ENCODE assay signal across 23 cellular contexts in the genomic region with DNA sequence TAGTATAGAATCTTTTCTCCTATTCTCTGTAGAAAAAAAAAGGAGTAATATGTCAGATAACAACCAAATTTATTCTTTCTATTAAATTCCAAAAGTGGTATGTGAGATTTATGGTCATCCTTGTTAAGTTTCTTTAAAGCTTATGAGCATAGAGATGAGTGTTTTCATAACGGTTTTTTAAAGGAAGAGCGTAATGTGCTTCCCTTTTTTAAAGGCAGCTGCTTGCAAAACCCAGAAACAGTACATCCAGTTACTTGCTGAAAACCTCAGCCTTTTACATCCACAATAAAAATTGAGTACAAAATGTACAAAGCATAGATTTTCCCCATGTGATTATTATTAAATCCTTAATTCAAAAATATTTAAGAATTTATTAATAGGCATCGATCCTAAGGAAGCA. TPM values are rescaled to one million over a fixed set of nuclear protein-coding genes. Genes with fewer than 3 reads are reported as not detected.
DNase-seq lines count a peak whose midpoint lies in the region; ATAC-seq, FAIRE-seq and TF ChIP-seq lines count a peak whose summit lies in the region.
"Had no signal": no experiment of that assay in that cellular context is flagged by ENCODE, and none has a peak within 500 bp of the region (broad histone marks: within the 10 kb centered on the region; RNA-seq: fewer than 3 reads in every experiment).

No MANE protein-coding gene starts in this region.

- H3K36me3 ChIP-seq in right lobe of liver: no peaks in the 10 kb centered on the region
- H3K36me3 ChIP-seq in HepG2 (replicated peaks in 1 of 2; ENCODE audit: control insufficient read depth in 1 of 2, insufficient read depth in 2 of 2, low read length in 2 of 2): no peaks in the 10 kb centered on the region
- H3K36me3 ChIP-seq in OCI-LY7 (ENCODE audit: insufficient read depth, low read length): no peaks in the 10 kb centered on the region
- no peaks in the 10 kb centered on the region for H3K36me3 ChIP-seq in lower lobe of right lung
- no peaks in the 10 kb centered on the region for H3K36me3 ChIP-seq in breast epithelium

- POLR2A ChIA-PET in HepG2 (lab: Yijun Ruan, JAX) (no interaction called here), OCI-LY7 (lab: Charles Lee) (interaction anchor here (0.6 kb wide), 1 partner anchor 10 kb away, joined by 3 read pairs; no protein-coding TSS in a partner anchor)

- H2AFZ ChIP-seq in HepG2 (ENCODE audit: low read length): no peak overlapping the region
- H2AFZ ChIP-seq in OCI-LY7 (ENCODE audit: low read length): peak overlapping the region; percentile 20; the same call in 1 of the 2 replicates

- in situ Hi-C loops in HepG2 (cut with HindIII; ENCODE audit: extremely low pct_ligation_motif_present, low pct_unique_long_range_greater_than_20kb): no loop called here

- 55% methylated on average over 3 of the region's 3 CpGs for WGBS in right lobe of liver (ENCODE audit: insufficient coverage, low coverage, low lambda C conversion rate, missing lambda C conversion rate)
- WGBS in HepG2 (ENCODE audit: low lambda C conversion rate): 19% methylated on average over 3 of the region's 3 CpGs

- TF ChIP-seq EP300 in HepG2 (IDR thresholded peaks at IDR 0.05; ENCODE audit: low read depth in 2 of 2, low read length in 2 of 2) (no peak), HepG2 (CRISPR knock-in tag; IDR thresholded peaks at IDR 0.05; ENCODE audit: borderline replicate concordance) (no peak)

- DNase-seq in right lobe of liver (no peak), HepG2 (ENCODE audit: low spot score) (no peak), OCI-LY7 (ENCODE audit: low spot score) (no peak), lower lobe of right lung (no peak), epidermal melanocyte (ENCODE audit: insufficient read length, low spot score) (no peak), breast epithelium (ENCODE audit: low spot score in 2 of 2) (no peak), DMS53 (lab: John Stamatoyannopoulos, UW) (no peak)
- DNase-seq: ACHN; activated CD4-positive, alpha-beta T cell treated with anti-CD3 and anti-CD28 coated beads for 36 hours; activated CD8-positive, alpha-beta memory T cell treated with anti-CD3 and anti-CD28 coated beads, Interleukin-2, amount 50 U/mL, for 4 hours; activated gamma-delta T cell; amniotic stem cell; CD4-positive, alpha-beta memory T cell; DMS79 treated with DMSO at 0.1 percent for 48 hours; effector memory CD4-positive, alpha-beta T cell; islet precursor cell; mesendoderm; NCI-H2029 treated with DMSO at 0.1 percent for 48 hours; NCI-H446; SHP77; stimulated activated CD4-positive, alpha-beta T cell treated with anti-CD3 and anti-CD28 coated beads, Interleukin-12 subunit alpha, Interleukin-12 subunit beta, amount 100 ng/mL, for 4 hours had no signal

- no peak for FAIRE-seq in HepG2 (lab: Jason Lieb, UNC)

- H3K27me3 ChIP-seq in right lobe of liver (no peaks in the 10 kb centered on the region), HepG2 (ENCODE audit: control insufficient read depth in 1 of 2, insufficient read depth in 2 of 2, low read length in 2 of 2) (no peaks in the 10 kb centered on the region), lower lobe of right lung (ENCODE audit: low read depth) (no peaks in the 10 kb centered on the region), breast epithelium (peaks cover 0 to 3% of the 10 kb centered on the region in 2 donors)

- TF ChIP-seq POLR2A in right lobe of liver (IDR thresholded peaks at IDR 0.05): peak; percentile 27
- TF ChIP-seq POLR2A in HepG2 (IDR thresholded peaks at IDR 0.05; ENCODE audit: insufficient read depth in 1 of 2, low read depth in 2 of 2, low read length in 2 of 2): no peak
- TF ChIP-seq POLR2A in breast epithelium (IDR thresholded peaks at IDR 0.05): no peak

- H3K4me3 ChIP-seq in right lobe of liver: no peak overlapping the region
- no peak overlapping the region for H3K4me3 ChIP-seq in HepG2 (replicated peaks in 1 of 3; ENCODE audit: insufficient read depth in 1 of 3, low read depth in 2 of 3, low read length in 3 of 3)
- no peak overlapping the region for H3K4me3 ChIP-seq in OCI-LY7 (ENCODE audit: low read depth, low read length, poor library complexity, severe bottlenecking)
- no peak overlapping the region for H3K4me3 ChIP-seq in lower lobe of right lung
- H3K4me3 ChIP-seq in breast epithelium: no peak overlapping the region

- H3K4me2 ChIP-seq in HepG2 (ENCODE audit: low read depth, low read length) (no peak overlapping the region), OCI-LY7 (ENCODE audit: low read length) (no peak overlapping the region)

- intact Hi-C loops in right lobe of liver (cut with DNase I) (no loop called here), HepG2 (cut with micrococcal nuclease; ENCODE audit: unreplicated experiment) (no loop called here), OCI-LY7 (cut with micrococcal nuclease; ENCODE audit: unreplicated experiment) (no loop called here), lower lobe of right lung (cut with DNase I) (no loop called here), breast epithelium (cut with DNase I; ENCODE audit: low total_unique reads) (no loop called here)

- H3K9ac ChIP-seq in HepG2 (ENCODE audit: insufficient read depth, low read depth, low read length): no peak overlapping the region

- BruUV-seq in HepG2 (replicated peaks; lab: Mats Ljungman, UMichigan): no TSS peak
- BruUV-seq in OCI-LY7 (replicated peaks; lab: Mats Ljungman, UMichigan): no TSS peak

- H3K27ac ChIP-seq in right lobe of liver (no peak overlapping the region), HepG2 (ENCODE audit: extremely low read length, insufficient read depth, low read length) (no peak overlapping the region), OCI-LY7 (ENCODE audit: low read depth, low read length, poor library complexity, severe bottlenecking) (no peak overlapping the region), lower lobe of right lung (peak overlapping the region; percentile 54), breast epithelium (no peak overlapping the region)

- H4K20me1 ChIP-seq in HepG2 (ENCODE audit: insufficient read depth, low read length): no peaks in the 10 kb centered on the region
- H4K20me1 ChIP-seq in OCI-LY7 (ENCODE audit: insufficient read depth, low read length): no peaks in the 10 kb centered on the region

- no peaks in the 10 kb centered on the region for H3K4me1 ChIP-seq in right lobe of liver
- no peaks in the 10 kb centered on the region for H3K4me1 ChIP-seq in HepG2 (ENCODE audit: insufficient read depth, low read length)
- no peaks in the 10 kb centered on the region for H3K4me1 ChIP-seq in OCI-LY7 (ENCODE audit: insufficient read depth, low read length, poor library complexity, severe bottlenecking)
- no peaks in the 10 kb centered on the region for H3K4me1 ChIP-seq in lower lobe of right lung
- no peaks in the 10 kb centered on the region for H3K4me1 ChIP-seq in breast epithelium

- H3K79me2 ChIP-seq in HepG2 (ENCODE audit: insufficient read depth, low read length): no peaks in the 10 kb centered on the region
- H3K79me2 ChIP-seq in OCI-LY7 (ENCODE audit: insufficient read depth, low read depth, low read length): no peaks in the 10 kb centered on the region

- no peak for TF ChIP-seq CTCF in right lobe of liver (IDR thresholded peaks at IDR 0.05)
- TF ChIP-seq CTCF in HepG2 (CRISPR knock-in tag; IDR thresholded peaks at IDR 0.05): no peak
- TF ChIP-seq CTCF in OCI-LY7 (conservative IDR thresholded peaks at IDR 0.05; ENCODE audit: low read length): no peak
- no peak for TF ChIP-seq CTCF in lower lobe of right lung (IDR thresholded peaks at IDR 0.05)
- TF ChIP-seq CTCF in breast epithelium (IDR thresholded peaks at IDR 0.05): no peak

- no peaks in the 10 kb centered on the region for H3K9me2 ChIP-seq in OCI-LY7 (ENCODE audit: insufficient read depth, low read length)

- TF ChIP-seq RAD21 in HepG2 (CRISPR knock-in tag; IDR thresholded peaks at IDR 0.05): no peak

- peaks cover 0 to 2% (median 0%) of the 10 kb centered on the region in 4 donors for H3K9me3 ChIP-seq in right lobe of liver
- no peaks in the 10 kb centered on the region for H3K9me3 ChIP-seq in HepG2 (ENCODE audit: low read length)
- no peaks in the 10 kb centered on the region for H3K9me3 ChIP-seq in OCI-LY7 (ENCODE audit: low read length)
- no peaks in the 10 kb centered on the region for H3K9me3 ChIP-seq in lower lobe of right lung
- no peaks in the 10 kb centered on the region for H3K9me3 ChIP-seq in breast epithelium

- CTCF ChIA-PET in HepG2 (lab: Yijun Ruan, JAX; ENCODE audit: low intra/inter-chr PET ratio, low total read pairs): no interaction called here
- CTCF ChIA-PET in OCI-LY7 (lab: Charles Lee; ENCODE audit: unreplicated experiment): no interaction called here

- ATAC-seq in right lobe of liver: peak in 1 of 4 donors; percentile 33
- ATAC-seq in HepG2: no peak
- ATAC-seq in lower lobe of right lung: peak; percentile 46 to 61
- ATAC-seq in HG02759 (IDR thresholded peaks at IDR 0.05; ENCODE audit: unreplicated experiment): no peak
- ATAC-seq: activated CD4-positive, alpha-beta T cell treated with anti-CD3 and anti-CD28 coated beads for 36 hours had no signal

RNA-seq across cellular contexts. Expression of gene CD163, which starts 53.6 kb away (rescaled TPM):
- total RNA-seq in right lobe of liver (100 to 1,000 TPM in 1 of 6 experiments, 10 to 100 TPM in 5; 47.4 to 120 (median 67.3) TPM), HepG2 (2016; rRNA removed; fragmentation: Illumina TruSeq; extraction: Trizol) (not detected in 2 replicates), OCI-LY7 (2022) (not detected in 2 replicates), lower lobe of right lung (525 TPM), breast epithelium (100 to 1,000 TPM in 2 of 3 donors, 10 to 100 TPM in 1; 98.6 to 848 (median 125) TPM)
- not detected in 2 replicates for total RNA-seq in HepG2 (2016; cell fraction: cytosol; rRNA removed; fragmentation: Illumina TruSeq; extraction: Trizol; ENCODE audit: low read depth)
- total RNA-seq in HepG2 (2016; cell fraction: insoluble cytoplasmic fraction; rRNA removed; fragmentation: Illumina TruSeq; extraction: Trizol): not detected in 2 replicates
- not detected in 2 replicates for total RNA-seq in HepG2 (2016; cell fraction: membrane; rRNA removed; fragmentation: Illumina TruSeq; extraction: Trizol)
- not detected in 2 replicates for total RNA-seq in HepG2 (2016; cell fraction: nucleus; rRNA removed; fragmentation: Illumina TruSeq; extraction: Trizol)
- polyA plus RNA-seq in HepG2 (2011; rRNA removed): not detected in 2 replicates
- not detected in 2 replicates for polyA plus RNA-seq in HepG2 (2011; cell fraction: cytosol; rRNA removed)
- not detected in 2 replicates for polyA plus RNA-seq in HepG2 (2011; cell fraction: nucleus; rRNA removed)
- not detected in 2 replicates for polyA plus RNA-seq in HepG2 (2012)
- not detected in 2 replicates for polyA plus RNA-seq in HepG2 (2016; cell fraction: cytosol; fragmentation: Illumina TruSeq; extraction: Trizol; ENCODE audit: low read depth)
- not detected in 2 replicates for polyA plus RNA-seq in HepG2 (2016; cell fraction: insoluble cytoplasmic fraction; fragmentation: Illumina TruSeq; extraction: Trizol; ENCODE audit: low read depth)
- not detected in 2 replicates for polyA plus RNA-seq in HepG2 (2016; cell fraction: membrane; fragmentation: Illumina TruSeq; extraction: Trizol; ENCODE audit: low read depth)
- polyA plus RNA-seq in HepG2 (2016; cell fraction: nucleus; fragmentation: Illumina TruSeq; extraction: Trizol; ENCODE audit: insufficient read depth, low read depth): not detected in 2 replicates
- polyA minus RNA-seq in HepG2 (2011; rRNA and poly(A)+ RNA removed; ENCODE audit: low replicate concordance): not detected in 2 replicates
- not detected in 2 replicates for polyA minus RNA-seq in HepG2 (2011; cell fraction: cytosol; rRNA and poly(A)+ RNA removed)
- polyA minus RNA-seq in HepG2 (2011; cell fraction: nucleus; rRNA and poly(A)+ RNA removed): 0.37 TPM in 1 of 2 replicates, not detected in the other
- not detected in 2 replicates for total RNA-seq in OCI-LY7 (2014; rRNA removed; shearing (Covaris generic))
- total RNA-seq: activated CD4-positive, alpha-beta T cell treated with anti-CD3 and anti-CD28 coated beads for 36 hours; H4 had no signal
- polyA plus RNA-seq: CD4-positive, alpha-beta memory T cell had no signal

Comparison
In these comparisons a context has a peak if more than half of its experiments do, and no peak if none do; other contexts are left out.
1. RNA of gene CD163, which starts 53.6 kb away (total RNA-seq): 525 TPM in lower lobe of right lung (single experiment), 98.6 to 848 TPM in breast epithelium and 47.4 to 120 TPM in right lobe of liver; not detected in HepG2 and not detected in OCI-LY7; every median in the first group is over 10 times any median in the second.
2. ATAC-seq: peak in lower lobe of right lung (2 of 2); none in HepG2 (single experiment) and HG02759 (single experiment).